11 cellular contexts compared by ENCODE assay signal in the genomic region with DNA sequence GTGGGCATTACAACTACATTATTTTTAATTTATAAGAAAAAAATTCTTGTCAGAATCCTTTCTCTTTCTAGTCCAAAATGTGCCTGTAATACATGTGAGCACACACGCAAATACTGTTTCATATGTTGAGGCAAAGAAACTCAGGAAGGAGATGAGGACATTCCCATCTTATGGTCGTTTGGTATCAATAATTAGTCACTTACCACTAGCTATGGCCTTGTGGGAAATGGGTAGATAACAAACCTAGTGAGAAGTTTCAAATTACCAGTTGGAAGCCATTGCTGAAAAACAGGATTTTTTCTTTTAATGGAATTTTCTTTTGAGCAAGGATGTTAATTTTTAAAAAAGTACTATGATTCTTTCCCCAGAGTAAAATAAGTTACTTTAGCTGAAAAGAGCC. TPM values are rescaled to one million over a fixed set of nuclear protein-coding genes. Genes with fewer than 3 reads are reported as not detected.
DNase-seq lines count a peak whose midpoint lies in the region; ATAC-seq, FAIRE-seq and TF ChIP-seq lines count a peak whose summit lies in the region.
"Had no signal": no experiment of that assay in that cellular context is flagged by ENCODE, and none has a peak within 500 bp of the region (broad histone marks: within the 10 kb centered on the region; RNA-seq: fewer than 3 reads in every experiment).

No MANE protein-coding gene starts in this region.

- intact Hi-C loops in HepG2 (cut with micrococcal nuclease; ENCODE audit: unreplicated experiment) (no loop called here), endothelial cell of umbilical vein (cut with micrococcal nuclease) (loop anchor here (1.0 to 10.0 kb wide), 9 partner anchors 9 to 991 kb away; a partner anchor contains a TSS), pancreas (cut with DNase I) (no loop called here)

- peaks cover 2 to 37% (median 25%) of the 10 kb centered on the region in 4 donors for H3K4me1 ChIP-seq in liver (ENCODE audit: control insufficient read depth in 4 of 4, insufficient read depth in 4 of 4, low read length in 3 of 4)
- H3K4me1 ChIP-seq in HepG2 (ENCODE audit: insufficient read depth, low read length): no peaks in the 10 kb centered on the region
- peaks cover 45% of the 10 kb centered on the region for H3K4me1 ChIP-seq in endothelial cell of umbilical vein (ENCODE audit: control insufficient read depth, extremely low read depth, insufficient read depth, low read length)
- H3K4me1 ChIP-seq in pancreas: peaks cover 47 to 52% (median 51%) of the 10 kb centered on the region in 3 donors

- FAIRE-seq in HepG2 (lab: Jason Lieb, UNC) (no peak), endothelial cell of umbilical vein (lab: Jason Lieb, UNC) (no peak), pancreas (lab: Jason Lieb, UNC) (no peak)

- WGBS in liver: 72% methylated on average over 2 of the region's 2 CpGs
- 49% methylated on average over 2 of the region's 2 CpGs for WGBS in HepG2 (ENCODE audit: low lambda C conversion rate)
- WGBS in pancreas, 2 donors: 33 to 43% methylated on average over 2 of the region's 2 CpGs

- H3K9ac ChIP-seq in liver (ENCODE audit: low read depth in 1 of 2, low read length in 2 of 2) (peak overlapping the region in 1 of 2 donors; percentile 16), HepG2 (ENCODE audit: insufficient read depth, low read depth, low read length) (no peak overlapping the region), endothelial cell of umbilical vein (replicated peaks; ENCODE audit: extremely low read depth, insufficient read depth, low read length) (peak overlapping the region; percentile 74)

- TF ChIP-seq POLR2A in HepG2 (IDR thresholded peaks at IDR 0.05; ENCODE audit: insufficient read depth in 1 of 2, low read depth in 2 of 2, low read length in 2 of 2): no peak
- no peak for TF ChIP-seq POLR2A in endothelial cell of umbilical vein (IDR thresholded peaks at IDR 0.05; ENCODE audit: low read depth, low read length)

- peak overlapping the region; percentile 86 to 89 for H3K27ac ChIP-seq in liver (ENCODE audit: low read depth in 1 of 2, low read length in 2 of 2)
- H3K27ac ChIP-seq in HepG2 (ENCODE audit: extremely low read length, insufficient read depth, low read length): no peak overlapping the region
- H3K27ac ChIP-seq in endothelial cell of umbilical vein (ENCODE audit: insufficient read depth, low read depth, low read length): peak overlapping the region; percentile 90
- H3K27ac ChIP-seq in pancreas: peak overlapping the region; percentile 44 to 67 (median 52)

- H3K4me2 ChIP-seq in HepG2 (ENCODE audit: low read depth, low read length): no peak overlapping the region
- H3K4me2 ChIP-seq in endothelial cell of umbilical vein (ENCODE audit: insufficient read depth, low read length): peak overlapping the region; percentile 76

- H3K79me2 ChIP-seq in HepG2 (ENCODE audit: insufficient read depth, low read length): no peaks in the 10 kb centered on the region
- peaks cover 80% of the 10 kb centered on the region for H3K79me2 ChIP-seq in endothelial cell of umbilical vein (ENCODE audit: control insufficient read depth, insufficient read depth, low read length)

- H3K36me3 ChIP-seq in liver (ENCODE audit: control insufficient read depth in 4 of 4, insufficient read depth in 3 of 4, low read depth in 1 of 4, low read length in 3 of 4) (no peaks in the 10 kb centered on the region), HepG2 (replicated peaks in 1 of 2; ENCODE audit: control insufficient read depth in 1 of 2, insufficient read depth in 2 of 2, low read length in 2 of 2) (no peaks in the 10 kb centered on the region), endothelial cell of umbilical vein (ENCODE audit: control insufficient read depth in 2 of 2, extremely low read depth in 1 of 2, insufficient read depth in 2 of 2, low read length in 2 of 2) (no peaks in the 10 kb centered on the region), pancreas (no peaks in the 10 kb centered on the region)

- dilution Hi-C loops in endothelial cell of umbilical vein (cut with MboI; ENCODE audit: extremely low pct_ligation_motif_present, low sequenced_read_pairs): no loop called here

- H3K27me3 ChIP-seq in liver (ENCODE audit: control insufficient read depth in 4 of 4, insufficient read depth in 4 of 4, low read length in 3 of 4): no peaks in the 10 kb centered on the region
- 0 out of 5 replicates have a peak, but pooled peaks cover 0 to 3% of the 10 kb centered on the region in 2 experiments for H3K27me3 ChIP-seq in HepG2 (ENCODE audit: control insufficient read depth in 1 of 2, insufficient read depth in 2 of 2, low read length in 2 of 2)
- no peaks in the 10 kb centered on the region for H3K27me3 ChIP-seq in endothelial cell of umbilical vein (ENCODE audit: control insufficient read depth in 2 of 2, insufficient read depth in 2 of 2, low read length in 2 of 2)
- H3K27me3 ChIP-seq in pancreas: no peaks in the 10 kb centered on the region

- H3K4me3 ChIP-seq in liver (ENCODE audit: low read depth in 1 of 3, low read length in 3 of 3) (no peak overlapping the region), HepG2 (replicated peaks in 1 of 3; ENCODE audit: insufficient read depth in 1 of 3, low read depth in 2 of 3, low read length in 3 of 3) (no peak overlapping the region), endothelial cell of umbilical vein (replicated peaks in 1 of 3; ENCODE audit: insufficient read depth in 1 of 3, low read depth in 1 of 3, low read length in 3 of 3) (no peak overlapping the region), pancreas (peak overlapping the region in 1 of 4 donors; percentile 7)

- H2AFZ ChIP-seq in HepG2 (ENCODE audit: low read length) (no peak overlapping the region), endothelial cell of umbilical vein (ENCODE audit: low read depth, low read length) (no peak overlapping the region)

- ATAC-seq in HepG2 (no peak), pancreas (peak; percentile 24 to 40 (median 27)), GM18868 (IDR thresholded peaks at IDR 0.05; ENCODE audit: unreplicated experiment) (no peak), HG03342 (IDR thresholded peaks at IDR 0.05; ENCODE audit: unreplicated experiment) (no peak)

- CTCF ChIA-PET in HepG2 (lab: Yijun Ruan, JAX; ENCODE audit: low intra/inter-chr PET ratio, low total read pairs): no interaction called here
- CTCF ChIA-PET in endothelial cell of umbilical vein (lab: Charles Lee): interaction anchor here (0.9 to 2.4 kb wide), 11 partner anchors 8 to 173 kb away, joined by 3 to 27 read pairs (median 6); a partner anchor contains a TSS

- H4K20me1 ChIP-seq in HepG2 (ENCODE audit: insufficient read depth, low read length): no peaks in the 10 kb centered on the region
- H4K20me1 ChIP-seq in endothelial cell of umbilical vein (replicated peaks; ENCODE audit: control insufficient read depth, extremely low read depth, insufficient read depth, low read length): no peaks in the 10 kb centered on the region

- no peak for TF ChIP-seq CTCF in liver (IDR thresholded peaks at IDR 0.05; ENCODE audit: low read depth, low read length, missing input control)
- TF ChIP-seq CTCF in HepG2 (CRISPR knock-in tag; IDR thresholded peaks at IDR 0.05): no peak
- no peak for TF ChIP-seq CTCF in endothelial cell of umbilical vein (IDR thresholded peaks at IDR 0.05; ENCODE audit: extremely low read depth in 1 of 2, insufficient read depth in 1 of 2, low read depth in 1 of 2, low read length in 2 of 2)
- no peak for TF ChIP-seq CTCF in pancreas (IDR thresholded peaks at IDR 0.05)

- TF ChIP-seq RAD21 in liver (IDR thresholded peaks at IDR 0.05) (no peak), HepG2 (CRISPR knock-in tag; IDR thresholded peaks at IDR 0.05) (no peak)

- no peak for DNase-seq in HepG2 (ENCODE audit: low spot score)
- DNase-seq in endothelial cell of umbilical vein (ENCODE audit: low read depth, low spot score): no peak
- no peak for DNase-seq in pancreas
- DNase-seq in activated gamma-delta T cell treated with Interleukin-2 at 50 U/mL for 16 hours: no peak
- no peak for DNase-seq in SHP77 treated with DMSO at 0.1 percent for 48 hours (lab: John Stamatoyannopoulos, UW)
- DNase-seq: amygdala, NCI-H2107, retina had no signal

- BruUV-seq in HepG2 (replicated peaks; lab: Mats Ljungman, UMichigan) (no TSS peak), endothelial cell of umbilical vein (replicated peaks; lab: Mats Ljungman, UMichigan) (no TSS peak)

- H3K9me3 ChIP-seq in liver (ENCODE audit: control insufficient read depth in 4 of 4, low read length in 3 of 4) (no peaks in the 10 kb centered on the region), HepG2 (ENCODE audit: low read length) (no peaks in the 10 kb centered on the region), endothelial cell of umbilical vein (replicated peaks; ENCODE audit: control insufficient read depth, insufficient read depth, low read length) (no peaks in the 10 kb centered on the region), pancreas (no peaks in the 10 kb centered on the region)

- H3K9me1 ChIP-seq in endothelial cell of umbilical vein (replicated peaks; ENCODE audit: control insufficient read depth, extremely low read depth, insufficient read depth, low read length): no peaks in the 10 kb centered on the region

- TF ChIP-seq EP300 in HepG2 (IDR thresholded peaks at IDR 0.05; ENCODE audit: low read depth in 2 of 2, low read length in 2 of 2) (no peak), HepG2 (CRISPR knock-in tag; IDR thresholded peaks at IDR 0.05; ENCODE audit: borderline replicate concordance) (no peak)

- in situ Hi-C loops in HepG2 (cut with HindIII; ENCODE audit: extremely low pct_ligation_motif_present, low pct_unique_long_range_greater_than_20kb): no loop called here

- POLR2A ChIA-PET in HepG2 (lab: Yijun Ruan, JAX) (no interaction called here), endothelial cell of umbilical vein (lab: Charles Lee) (interaction anchor here (1.4 kb wide), 1 partner anchor 140 kb away, joined by 5 read pairs; no protein-coding TSS in a partner anchor)

RNA-seq across cellular contexts. Expression of a gene that starts 25.7 kb away (rescaled TPM):
- 10 to 100 TPM in 1 of 2 donors, 1 to 10 TPM in 1; 5.5 to 29.5 TPM for total RNA-seq in liver
- polyA plus RNA-seq in liver: 1 to 10 TPM; 2.2 to 8.9 TPM
- 0.20 and 0.24 TPM in 2 replicates for total RNA-seq in HepG2 (2016; rRNA removed; fragmentation: Illumina TruSeq; extraction: Trizol)
- under 0.01 TPM in 2 replicates for total RNA-seq in HepG2 (2016; cell fraction: cytosol; rRNA removed; fragmentation: Illumina TruSeq; extraction: Trizol; ENCODE audit: low read depth)
- total RNA-seq in HepG2 (2016; cell fraction: insoluble cytoplasmic fraction; rRNA removed; fragmentation: Illumina TruSeq; extraction: Trizol): 0.07 and 0.19 TPM in 2 replicates
- 0.03 TPM in 2 replicates for total RNA-seq in HepG2 (2016; cell fraction: membrane; rRNA removed; fragmentation: Illumina TruSeq; extraction: Trizol)
- 0.06 and 0.22 TPM in 2 replicates for total RNA-seq in HepG2 (2016; cell fraction: nucleus; rRNA removed; fragmentation: Illumina TruSeq; extraction: Trizol)
- 0.01 and 0.03 TPM in 2 replicates for polyA plus RNA-seq in HepG2 (2011; rRNA removed)
- 0.03 and 0.06 TPM in 2 replicates for polyA plus RNA-seq in HepG2 (2011; cell fraction: cytosol; rRNA removed)
- polyA plus RNA-seq in HepG2 (2011; cell fraction: nucleus; rRNA removed): 0.05 TPM in 2 replicates
- polyA plus RNA-seq in HepG2 (2012): 0.03 TPM in 2 replicates
- not detected in 2 replicates for polyA plus RNA-seq in HepG2 (2016; cell fraction: cytosol; fragmentation: Illumina TruSeq; extraction: Trizol; ENCODE audit: low read depth)
- 0.04 and 0.26 TPM in 2 replicates for polyA plus RNA-seq in HepG2 (2016; cell fraction: insoluble cytoplasmic fraction; fragmentation: Illumina TruSeq; extraction: Trizol; ENCODE audit: low read depth)
- polyA plus RNA-seq in HepG2 (2016; cell fraction: membrane; fragmentation: Illumina TruSeq; extraction: Trizol; ENCODE audit: low read depth): 0.02 TPM in 2 replicates
- 0.05 and 0.31 TPM in 2 replicates for polyA plus RNA-seq in HepG2 (2016; cell fraction: nucleus; fragmentation: Illumina TruSeq; extraction: Trizol; ENCODE audit: insufficient read depth, low read depth)
- polyA minus RNA-seq in HepG2 (2011; rRNA and poly(A)+ RNA removed; ENCODE audit: low replicate concordance): 0.10 and 17.0 TPM in 2 replicates
- 0.10 and 0.53 TPM in 2 replicates for polyA minus RNA-seq in HepG2 (2011; cell fraction: cytosol; rRNA and poly(A)+ RNA removed)
- polyA minus RNA-seq in HepG2 (2011; cell fraction: nucleus; rRNA and poly(A)+ RNA removed): 0.12 and 0.26 TPM in 2 replicates
- 37.8 and 41.8 TPM in 2 replicates for total RNA-seq in endothelial cell of umbilical vein
- 11.3 and 12.5 TPM in 2 replicates for polyA plus RNA-seq in endothelial cell of umbilical vein
- polyA plus RNA-seq in endothelial cell of umbilical vein (2011; cell fraction: cytosol; rRNA removed): 13.8 and 14.8 TPM in 2 replicates
- polyA plus RNA-seq in endothelial cell of umbilical vein (2011; cell fraction: nucleus; rRNA removed): 19.8 and 22.7 TPM in 2 replicates
- 24.6 and 26.3 TPM in 2 replicates for polyA plus RNA-seq in endothelial cell of umbilical vein (2012)
- polyA minus RNA-seq in endothelial cell of umbilical vein: 38.8 and 39.2 TPM in 2 replicates
- 10.3 TPM for polyA minus RNA-seq in endothelial cell of umbilical vein (2011; cell fraction: cytosol; rRNA and poly(A)+ RNA removed)
- polyA minus RNA-seq in endothelial cell of umbilical vein (2011; cell fraction: nucleus; rRNA and poly(A)+ RNA removed): 35.5 and 46.7 TPM in 2 replicates
- 10 to 100 TPM; 17.0 to 30.2 (median 19.6) TPM for total RNA-seq in pancreas
- polyA plus RNA-seq in pancreas: 1 to 10 TPM; 3.5 to 5.5 TPM

Comparison
In these comparisons a context has a peak if more than half of its experiments do, and no peak if none do; other contexts are left out.
1. RNA of a gene that starts 25.7 kb away (total RNA-seq): 37.8 to 41.8 TPM in endothelial cell of umbilical vein, 5.5 to 29.5 TPM in liver and 17.0 to 30.2 TPM in pancreas; under 0.01 to 0.24 TPM in HepG2; every median in the first group is over 4 times any median in the second.
2. ATAC-seq: peak in pancreas (4 of 4); none in HepG2 (single experiment), GM18868 (single experiment) and HG03342 (single experiment).